ENCODE assay signal across 1 cellular context in genomic region chr12:100573499-100574261, GRCh38.
TF ChIP-seq lines count a peak whose summit lies in the region.

TSS of gene GAS2L3 (plus strand) at chr12:100573684. CDS start at chr12:100594905, 21,221 bp downstream.

TF ChIP-seq in GM12878, 131 proteins besides CTCF, POLR2A, EP300 and RAD21 (continued from another document and continues in another):
- TF ChIP-seq ZBTB4 (CRISPR knock-in tag; IDR thresholded peaks at IDR 0.05) (no peak), MEF2A (IDR thresholded peaks at IDR 0.05; ENCODE audit: insufficient read depth, low read depth, low read length) (no peak), EGR1 (IDR thresholded peaks at IDR 0.05; ENCODE audit: borderline replicate concordance in 1 of 2, low read depth in 2 of 2, low read length in 2 of 2) (peak in 1 of 2 experiments; percentile 80; a peak in 2 of 3 replicates), ZNF274 (IDR thresholded peaks at IDR 0.05; ENCODE audit: insufficient read depth, insufficient read length) (no peak), RCOR1 (conservative IDR thresholded peaks at IDR 0.05; ENCODE audit: low read depth, low read length) (no peak), RELA (IDR thresholded peaks at IDR 0.05; ENCODE audit: borderline replicate concordance, partially characterized antibody) (no peak), ZBTB40 (IDR thresholded peaks at IDR 0.05; ENCODE audit: borderline replicate concordance) (no peak), SUPT20H (IDR thresholded peaks at IDR 0.05; ENCODE audit: borderline replicate concordance, control insufficient read depth, low read depth, low read length) (no peak), SPI1 (IDR thresholded peaks at IDR 0.05; ENCODE audit: borderline replicate concordance, insufficient read depth, low read depth, low read length) (no peak), MLLT1 (IDR thresholded peaks at IDR 0.05) (no peak), ETV6 (conservative IDR thresholded peaks at IDR 0.05 in 1 of 2, IDR thresholded peaks at IDR 0.05 in 1 of 2; ENCODE audit: borderline replicate concordance in 1 of 2, low read depth in 1 of 2) (no peak), SP1 (IDR thresholded peaks at IDR 0.05; ENCODE audit: low read depth, low read length) (peak; percentile 79), YBX1 (IDR thresholded peaks at IDR 0.05) (no peak), HDAC6 (IDR thresholded peaks at IDR 0.05; ENCODE audit: unreplicated experiment) (no peak), ZNF622 (IDR thresholded peaks at IDR 0.05) (no peak), MTA3 (IDR thresholded peaks at IDR 0.05; ENCODE audit: borderline replicate concordance, low read length) (no peak), CUX1 (IDR thresholded peaks at IDR 0.05; ENCODE audit: insufficient replicate concordance, low read depth, low read length) (no peak), ELK1 (IDR thresholded peaks at IDR 0.05; ENCODE audit: low read depth, low read length) (no peak), EZH2 (IDR thresholded peaks at IDR 0.05; ENCODE audit: borderline replicate concordance, control insufficient read depth, low read depth, low read length) (no peak), BHLHE40 (IDR thresholded peaks at IDR 0.05; ENCODE audit: borderline replicate concordance in 1 of 2, low read depth in 2 of 2, low read length in 1 of 2) (peak; percentile 98 to 99), PRDM15 (CRISPR knock-in tag; IDR thresholded peaks at IDR 0.05) (no peak), DPF2 (IDR thresholded peaks at IDR 0.05) (no peak), GATAD2B (conservative IDR thresholded peaks at IDR 0.05; ENCODE audit: low read depth) (no peak; the same call in 1 of the 2 replicates), SIX5 (IDR thresholded peaks at IDR 0.05; ENCODE audit: low read depth, low read length, severe bottlenecking) (no peak), NKRF (conservative IDR thresholded peaks at IDR 0.05) (peak; percentile 57; the same call in 1 of the 2 replicates), EED (IDR thresholded peaks at IDR 0.05; ENCODE audit: low read depth) (no peak), NR2F1 (conservative IDR thresholded peaks at IDR 0.05) (0 out of 2 replicates have a peak, but pooled peaks have one; percentile 67), ZBTB11 (CRISPR knock-in tag; IDR thresholded peaks at IDR 0.05) (no peak)
